In genomic region chr15:80152896-80153876, GRCh38 we compare ENCODE assay signal across 8 cellular contexts. TPM values are rescaled to one million over a fixed set of nuclear protein-coding genes. Genes with fewer than 3 reads are reported as not detected.
A peak's percentile ranks its signal among the peaks of the same experiment; 100 is the strongest.
DNase-seq lines count a peak whose midpoint lies in the region; ATAC-seq and TF ChIP-seq lines count a peak whose summit lies in the region.

Gene FAH (plus strand): TSS chr15:80152999. CDS start chr15:80153055, 56 bp downstream.

- H3K9me3 ChIP-seq in duodenal mucosa (ENCODE audit: control insufficient read depth in 1 of 2, low read length in 2 of 2): no peaks in the 10 kb centered on the region
- no peaks in the 10 kb centered on the region for H3K9me3 ChIP-seq in lower lobe of right lung

- no peak for TF ChIP-seq CTCF in WI38 (IDR thresholded peaks at IDR 0.05; ENCODE audit: low read depth, low read length)
- TF ChIP-seq CTCF in lower lobe of right lung (IDR thresholded peaks at IDR 0.05): no peak

- H3K27me3 ChIP-seq in duodenal mucosa (ENCODE audit: control insufficient read depth in 1 of 2, insufficient read depth in 2 of 2, low read length in 2 of 2): no peaks in the 10 kb centered on the region
- H3K27me3 ChIP-seq in lower lobe of right lung (ENCODE audit: low read depth): no peaks in the 10 kb centered on the region

- intact Hi-C loops in lower lobe of right lung (cut with DNase I): no loop called here

- peak; percentile 47 for DNase-seq in GM03348 (ENCODE audit: low spot score)
- peak; percentile 65 to 74 for DNase-seq in Kasumi-1 (lab: John Stamatoyannopoulos, UW)
- DNase-seq in lower lobe of right lung: no peak
- peak; percentile 21 to 24 for DNase-seq in stimulated activated CD8-positive, alpha-beta memory T cell treated with anti-CD3 and anti-CD28 coated beads, Interleukin-2, amount 100 ng/mL, for 48 hours (ENCODE audit: low read depth in 2 of 2)

- peak; percentile 54 for ATAC-seq in GM21786 (IDR thresholded peaks at IDR 0.05; ENCODE audit: unreplicated experiment)
- ATAC-seq in lower lobe of right lung: peak; percentile 83
- no peak for ATAC-seq in GM18873 (IDR thresholded peaks at IDR 0.05; ENCODE audit: low FRiP score, unreplicated experiment)

- H3K4me3 ChIP-seq in WI38 (ENCODE audit: low read depth, low read length): peak within 1 kb of the TSS; percentile 77
- H3K4me3 ChIP-seq in duodenal mucosa (ENCODE audit: low read depth in 1 of 2, low read length in 2 of 2): peak within 1 kb of the TSS; percentile 81 to 92
- peak within 1 kb of the TSS; percentile 74 for H3K4me3 ChIP-seq in lower lobe of right lung

- H3K9ac ChIP-seq in duodenal mucosa (ENCODE audit: low read depth in 1 of 2, low read length in 2 of 2): peak within 1 kb of the TSS; percentile 55 to 76

- peak within 1 kb of the TSS; percentile 23 for H3K27ac ChIP-seq in duodenal mucosa (ENCODE audit: low read depth, low read length)
- peak within 1 kb of the TSS; percentile 77 for H3K27ac ChIP-seq in lower lobe of right lung

- H3K36me3 ChIP-seq in duodenal mucosa (ENCODE audit: control insufficient read depth in 1 of 2, insufficient read depth in 2 of 2, low read length in 2 of 2) (no peaks in the 10 kb centered on the region), lower lobe of right lung (no peaks in the 10 kb centered on the region)

- H3K4me1 ChIP-seq in duodenal mucosa (ENCODE audit: control insufficient read depth in 1 of 2, insufficient read depth in 2 of 2, low read length in 2 of 2) (peaks cover 19 to 28% of the 10 kb centered on the region in 2 donors), lower lobe of right lung (peaks cover 41% of the 10 kb centered on the region)

RNA-seq across cellular contexts. Expression of gene FAH, which starts in this region (rescaled TPM):
- total RNA-seq in lower lobe of right lung: 25.6 TPM
